In genomic region chr15:100810229-100810628, GRCh38 we compare ENCODE assay signal across 18 cellular contexts.
A peak's percentile ranks its signal among the peaks of the same experiment; 100 is the strongest.
DNase-seq lines count a peak whose midpoint lies in the region; ATAC-seq and TF ChIP-seq lines count a peak whose summit lies in the region.
"Had no signal": no experiment of that assay in that cellular context is flagged by ENCODE, and none has a peak within 500 bp of the region (broad histone marks: within the 10 kb centered on the region; RNA-seq: fewer than 3 reads in every experiment).

No MANE protein-coding gene starts in this region.

- DNase-seq in IMR-90: no peak
- no peak for DNase-seq in foreskin keratinocyte
- DNase-seq: Caco-2; CD4-positive, CD25-positive, alpha-beta regulatory T cell; CD8-positive, alpha-beta T cell; DMS153; DMS79; GDM1; H7; HCEC 1CT had no signal

- no peak overlapping the region for H2AFZ ChIP-seq in IMR-90 (replicated peaks; ENCODE audit: low read length, poor library complexity)
- H2AFZ ChIP-seq in OCI-LY3 (ENCODE audit: low read depth, low read length): no peak overlapping the region
- H2AFZ ChIP-seq: GM23248 had no signal

- H2BK120ac ChIP-seq in IMR-90 (ENCODE audit: low read depth, low read length): no peak overlapping the region

- H4K91ac ChIP-seq in IMR-90 (ENCODE audit: insufficient read depth, low read depth, low read length): no peak overlapping the region

- H3K9ac ChIP-seq in IMR-90 (ENCODE audit: low read depth, low read length) (no peak overlapping the region), OCI-LY3 (ENCODE audit: low read length) (no peak overlapping the region)
- H3K9ac ChIP-seq: BLaER1, GM23248 had no signal

- no peaks in the 10 kb centered on the region for H3K36me3 ChIP-seq in IMR-90 (ENCODE audit: control insufficient read depth, insufficient read depth, low read length)
- H3K36me3 ChIP-seq in OCI-LY3 (replicated peaks; ENCODE audit: low read depth, low read length): no peaks in the 10 kb centered on the region

- no peak overlapping the region for H3K23ac ChIP-seq in IMR-90 (ENCODE audit: low read depth, low read length)

- peaks cover 5% of the 10 kb centered on the region for H3K9me3 ChIP-seq in IMR-90 (ENCODE audit: control insufficient read depth, insufficient read depth, low read length)
- peaks cover 15% of the 10 kb centered on the region for H3K9me3 ChIP-seq in OCI-LY3 (ENCODE audit: insufficient read depth, low read length)

- intact Hi-C loops in IMR-90 (cut with micrococcal nuclease): no loop called here

- no peaks in the 10 kb centered on the region for H4K20me1 ChIP-seq in IMR-90 (ENCODE audit: insufficient read depth, low read length)
- no peaks in the 10 kb centered on the region for H4K20me1 ChIP-seq in OCI-LY3 (ENCODE audit: insufficient read depth, low read length)
- H4K20me1 ChIP-seq: BLaER1 had no signal

- no peak overlapping the region for H2AK5ac ChIP-seq in IMR-90 (ENCODE audit: low read depth, low read length)

- BruUV-seq in IMR-90 (replicated peaks; lab: Mats Ljungman, UMichigan): no TSS peak

- no peak overlapping the region for H3K56ac ChIP-seq in IMR-90 (ENCODE audit: extremely low read depth, insufficient read depth, low read length)

- H3K27ac ChIP-seq in IMR-90 (ENCODE audit: insufficient read depth, low read length) (no peak overlapping the region), OCI-LY3 (ENCODE audit: low read length) (no peak overlapping the region), foreskin keratinocyte (no peak overlapping the region)
- H3K27ac ChIP-seq: BLaER1, C4-2B, GM23248 had no signal

- no peaks in the 10 kb centered on the region for H3K79me2 ChIP-seq in OCI-LY3 (ENCODE audit: low read length)

- H2BK5ac ChIP-seq in IMR-90 (ENCODE audit: low read depth, low read length, poor library complexity, severe bottlenecking): no peak overlapping the region

- H3K4me2 ChIP-seq in IMR-90 (ENCODE audit: low read depth, low read length) (no peak overlapping the region), OCI-LY3 (ENCODE audit: low read length) (peak overlapping the region; percentile 15; the same call in 1 of the 2 replicates)
- H3K4me2 ChIP-seq: BLaER1 had no signal

- no peak for TF ChIP-seq CTCF in IMR-90 (conservative IDR thresholded peaks at IDR 0.05; ENCODE audit: low read depth, low read length)
- TF ChIP-seq CTCF in OCI-LY3 (IDR thresholded peaks at IDR 0.05; ENCODE audit: low read depth, low read length): no peak
- TF ChIP-seq CTCF in foreskin keratinocyte (conservative IDR thresholded peaks at IDR 0.05): no peak

- no peak overlapping the region for H2AK9ac ChIP-seq in IMR-90 (replicated peaks; ENCODE audit: low read depth, low read length, poor library complexity)

- no peak overlapping the region for H3K4ac ChIP-seq in IMR-90 (ENCODE audit: low read depth, low read length)

- H4K5ac ChIP-seq in IMR-90 (ENCODE audit: low read depth, low read length): no peak overlapping the region

- POLR2A ChIA-PET in IMR-90 (lab: Charles Lee; ENCODE audit: unreplicated experiment): no interaction called here

- dilution Hi-C loops in IMR-90 (cut with HindIII; ENCODE audit: low sequenced_read_pairs, unreplicated experiment): no loop called here

- TF ChIP-seq POLR2A in IMR-90 (IDR thresholded peaks at IDR 0.05; ENCODE audit: low read depth, low read length): no peak

- no CpG with 5 or more reads among the region's 2 CpGs for WGBS in IMR-90 (ENCODE audit: extremely low coverage in 2 of 2, insufficient read length in 1 of 2), 2 experiments

- no peaks in the 10 kb centered on the region for H3K4me1 ChIP-seq in IMR-90 (ENCODE audit: control insufficient read depth, insufficient read depth, low read length)
- H3K4me1 ChIP-seq in OCI-LY3 (ENCODE audit: low read length): peaks cover 25% of the 10 kb centered on the region
- peaks cover 12% of the 10 kb centered on the region for H3K4me1 ChIP-seq in foreskin keratinocyte
- H3K4me1 ChIP-seq: BLaER1, Caco-2 had no signal

- no peaks in the 10 kb centered on the region for H3K9me1 ChIP-seq in IMR-90 (ENCODE audit: insufficient read depth, low read length)

- CTCF ChIA-PET in IMR-90 (lab: Yijun Ruan, JAX): no interaction called here

- H3K14ac ChIP-seq in IMR-90 (replicated peaks; ENCODE audit: low read depth, low read length): no peak overlapping the region

- no peak overlapping the region for H4K8ac ChIP-seq in IMR-90 (ENCODE audit: low read depth in 2 of 2, low read length in 2 of 2)

- H3K4me3 ChIP-seq in IMR-90 (ENCODE audit: insufficient read depth, low read depth, low read length): no peak overlapping the region
- no peak overlapping the region for H3K4me3 ChIP-seq in OCI-LY3 (ENCODE audit: low read length)
- H3K4me3 ChIP-seq: BLaER1, GM12878, GM23248 had no signal

- in situ Hi-C loops in IMR-90 (cut with MboI; ENCODE audit: low sequenced_read_pairs): no loop called here

- H3K18ac ChIP-seq in IMR-90 (ENCODE audit: low read depth, low read length): no peak overlapping the region

- no peak overlapping the region for H2BK20ac ChIP-seq in IMR-90 (ENCODE audit: low read depth, low read length)

- H3K27me3 ChIP-seq in IMR-90 (ENCODE audit: control insufficient read depth, insufficient read depth, low read length): no peaks in the 10 kb centered on the region
- no peaks in the 10 kb centered on the region for H3K27me3 ChIP-seq in OCI-LY3 (ENCODE audit: low read depth, low read length)
- H3K27me3 ChIP-seq in foreskin keratinocyte: no peaks in the 10 kb centered on the region
- H3K27me3 ChIP-seq: BLaER1 had no signal

- ATAC-seq in IMR-90 (ENCODE audit: low read depth): no peak
- peak; percentile 47 for ATAC-seq in esophagus mucosa
- ATAC-seq in HG03025 (IDR thresholded peaks at IDR 0.05; ENCODE audit: low FRiP score, unreplicated experiment): no peak
- no peak for ATAC-seq in HG02852 (IDR thresholded peaks at IDR 0.05; ENCODE audit: unreplicated experiment)
- no peak for ATAC-seq in foreskin keratinocyte
- ATAC-seq: CD8-positive, alpha-beta T cell; GM12878 had no signal

- no peak for TF ChIP-seq RAD21 in IMR-90 (IDR thresholded peaks at IDR 0.05; ENCODE audit: low read length)

- no peak overlapping the region for H2BK15ac ChIP-seq in IMR-90 (ENCODE audit: low read depth, low read length)

- no peaks in the 10 kb centered on the region for H3K79me1 ChIP-seq in IMR-90 (ENCODE audit: low read depth in 1 of 2, low read length in 2 of 2)

TF ChIP-seq in IMR-90, 13 proteins besides CTCF, POLR2A, EP300 and RAD21:
- peak; percentile 44 for TF ChIP-seq MAFK (IDR thresholded peaks at IDR 0.05; ENCODE audit: low read depth, low read length)
- no peak for TF ChIP-seq SMC3 (IDR thresholded peaks at IDR 0.05; ENCODE audit: low read depth, low read length)
